Comparison of ENCODE assay signal across 18 cellular contexts in genomic region chr11:85791326-85791990, GRCh38.
"Had no signal": no experiment of that assay in that cellular context is flagged by ENCODE, and none has a peak within 500 bp of the region (broad histone marks: within the 10 kb centered on the region; RNA-seq: fewer than 3 reads in every experiment).

No MANE protein-coding gene starts in this region.

- H3K36me3 ChIP-seq: gastroesophageal sphincter, heart right ventricle, left ventricle myocardium inferior, prostate gland, right lobe of liver, stomach had no signal

- H3K27me3 ChIP-seq: gastroesophageal sphincter, heart right ventricle, right lobe of liver, stomach, testis had no signal

- H3K4me1 ChIP-seq: gastroesophageal sphincter, left ventricle myocardium inferior, prostate gland, right lobe of liver, testis had no signal

- ATAC-seq: effector memory CD8-positive, alpha-beta T cell; gastroesophageal sphincter; heart right ventricle; right lobe of liver; WTC11 had no signal

- H3K4me3 ChIP-seq: gastroesophageal sphincter, heart right ventricle, left ventricle myocardium inferior, prostate gland, right lobe of liver, stomach, testis had no signal

- DNase-seq: activated CD4-positive, alpha-beta T cell treated with anti-CD3 and anti-CD28 coated beads for 48 hours; activated naive CD4-positive, alpha-beta T cell; activated naive CD8-positive, alpha-beta T cell treated with anti-CD3 and anti-CD28 coated beads, Interleukin-2, amount 10 ng/mL, durations not matched to agents 7 days and 5 days; anterior cingulate cortex; dermis blood vessel endothelial cell; effector memory CD8-positive, alpha-beta T cell; heart right ventricle; left ventricle myocardium inferior; nephron progenitor cell; right lobe of liver; stimulated activated CD4-positive, alpha-beta T cell treated with anti-CD3 and anti-CD28 coated beads, Interleukin-1b, Interleukin-23, amount 100 ng/mL, for 48 hours; stomach; testis had no signal

- FAIRE-seq: islet of Langerhans, TTC549 had no signal

- H3K9me3 ChIP-seq: gastroesophageal sphincter, left ventricle myocardium inferior, prostate gland, right lobe of liver, stomach, testis had no signal

- H3K27ac ChIP-seq: gastroesophageal sphincter, heart right ventricle, left ventricle myocardium inferior, prostate gland, right lobe of liver, stomach, testis had no signal
